In the genomic region with DNA sequence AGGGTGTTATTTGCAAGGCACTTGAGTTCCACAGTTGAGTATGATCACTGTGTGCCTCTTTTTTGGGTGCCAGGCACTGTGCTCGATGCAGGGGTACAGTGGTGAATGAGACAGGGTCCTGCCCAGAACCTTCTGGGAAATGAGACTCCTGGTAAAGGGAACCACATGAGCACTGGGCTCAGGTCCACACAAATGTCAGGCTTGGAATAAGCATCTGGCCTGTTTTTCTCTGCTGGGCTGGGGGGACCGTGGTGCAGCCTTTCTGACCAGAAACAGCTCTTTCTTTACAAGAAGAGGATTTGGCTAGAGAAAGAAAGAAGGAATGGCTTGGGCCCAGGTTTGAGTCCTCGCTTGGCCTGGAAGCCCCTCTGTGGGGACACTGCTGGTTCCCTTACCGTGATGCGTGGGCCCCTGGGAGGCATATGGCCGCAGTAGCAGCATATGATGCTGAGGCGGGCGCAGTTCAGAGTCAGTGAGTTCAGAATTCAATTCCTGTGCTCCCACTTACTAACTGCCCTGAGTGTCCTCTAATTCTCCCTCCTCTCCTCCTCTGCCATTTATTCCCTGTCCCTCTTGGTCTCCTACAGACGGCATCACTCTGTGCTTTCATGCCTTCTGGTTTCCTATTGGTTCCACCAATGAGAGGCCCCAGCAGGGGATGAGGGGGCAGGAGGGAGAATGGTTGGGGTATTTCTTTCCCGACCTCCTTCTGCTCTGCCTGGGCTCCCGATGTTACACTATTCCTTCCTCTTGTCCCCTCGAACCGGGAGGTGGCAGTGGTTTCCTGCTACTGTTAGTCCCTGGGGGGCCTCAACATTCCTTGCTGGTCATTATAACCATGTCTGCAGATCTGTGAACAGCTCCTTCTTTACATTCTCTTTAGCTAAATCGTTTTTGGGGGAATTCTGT, we compare ENCODE assay signal across 1 cellular context.
TF ChIP-seq lines count a peak whose summit lies in the region.

No MANE protein-coding gene starts in this region.

TF ChIP-seq in GM12878, 131 proteins besides CTCF, POLR2A, EP300 and RAD21:
- TF ChIP-seq ZBED1 (IDR thresholded peaks at IDR 0.05; ENCODE audit: borderline replicate concordance), result no peak
- TF ChIP-seq RUNX3 (IDR thresholded peaks at IDR 0.05; ENCODE audit: low read length), result no peak
- TF ChIP-seq, protein P1, sequence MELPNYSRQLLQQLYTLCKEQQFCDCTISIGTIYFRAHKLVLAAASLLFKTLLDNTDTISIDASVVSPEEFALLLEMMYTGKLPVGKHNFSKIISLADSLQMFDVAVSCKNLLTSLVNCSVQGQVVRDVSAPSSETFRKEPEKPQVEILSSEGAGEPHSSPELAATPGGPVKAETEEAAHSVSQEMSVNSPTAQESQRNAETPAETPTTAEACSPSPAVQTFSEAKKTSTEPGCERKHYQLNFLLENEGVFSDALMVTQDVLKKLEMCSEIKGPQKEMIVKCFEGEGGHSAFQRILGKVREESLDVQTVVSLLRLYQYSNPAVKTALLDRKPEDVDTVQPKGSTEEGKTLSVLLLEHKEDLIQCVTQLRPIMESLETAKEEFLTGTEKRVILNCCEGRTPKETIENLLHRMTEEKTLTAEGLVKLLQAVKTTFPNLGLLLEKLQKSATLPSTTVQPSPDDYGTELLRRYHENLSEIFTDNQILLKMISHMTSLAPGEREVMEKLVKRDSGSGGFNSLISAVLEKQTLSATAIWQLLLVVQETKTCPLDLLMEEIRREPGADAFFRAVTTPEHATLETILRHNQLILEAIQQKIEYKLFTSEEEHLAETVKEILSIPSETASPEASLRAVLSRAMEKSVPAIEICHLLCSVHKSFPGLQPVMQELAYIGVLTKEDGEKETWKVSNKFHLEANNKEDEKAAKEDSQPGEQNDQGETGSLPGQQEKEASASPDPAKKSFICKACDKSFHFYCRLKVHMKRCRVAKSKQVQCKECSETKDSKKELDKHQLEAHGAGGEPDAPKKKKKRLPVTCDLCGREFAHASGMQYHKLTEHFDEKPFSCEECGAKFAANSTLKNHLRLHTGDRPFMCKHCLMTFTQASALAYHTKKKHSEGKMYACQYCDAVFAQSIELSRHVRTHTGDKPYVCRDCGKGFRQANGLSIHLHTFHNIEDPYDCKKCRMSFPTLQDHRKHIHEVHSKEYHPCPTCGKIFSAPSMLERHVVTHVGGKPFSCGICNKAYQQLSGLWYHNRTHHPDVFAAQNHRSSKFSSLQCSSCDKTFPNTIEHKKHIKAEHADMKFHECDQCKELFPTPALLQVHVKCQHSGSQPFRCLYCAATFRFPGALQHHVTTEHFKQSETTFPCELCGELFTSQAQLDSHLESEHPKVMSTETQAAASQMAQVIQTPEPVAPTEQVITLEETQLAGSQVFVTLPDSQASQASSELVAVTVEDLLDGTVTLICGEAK (IDR thresholded peaks at IDR 0.05; ENCODE audit: borderline replicate concordance), result no peak
